22 cellular contexts compared by ENCODE assay signal in the genomic region with DNA sequence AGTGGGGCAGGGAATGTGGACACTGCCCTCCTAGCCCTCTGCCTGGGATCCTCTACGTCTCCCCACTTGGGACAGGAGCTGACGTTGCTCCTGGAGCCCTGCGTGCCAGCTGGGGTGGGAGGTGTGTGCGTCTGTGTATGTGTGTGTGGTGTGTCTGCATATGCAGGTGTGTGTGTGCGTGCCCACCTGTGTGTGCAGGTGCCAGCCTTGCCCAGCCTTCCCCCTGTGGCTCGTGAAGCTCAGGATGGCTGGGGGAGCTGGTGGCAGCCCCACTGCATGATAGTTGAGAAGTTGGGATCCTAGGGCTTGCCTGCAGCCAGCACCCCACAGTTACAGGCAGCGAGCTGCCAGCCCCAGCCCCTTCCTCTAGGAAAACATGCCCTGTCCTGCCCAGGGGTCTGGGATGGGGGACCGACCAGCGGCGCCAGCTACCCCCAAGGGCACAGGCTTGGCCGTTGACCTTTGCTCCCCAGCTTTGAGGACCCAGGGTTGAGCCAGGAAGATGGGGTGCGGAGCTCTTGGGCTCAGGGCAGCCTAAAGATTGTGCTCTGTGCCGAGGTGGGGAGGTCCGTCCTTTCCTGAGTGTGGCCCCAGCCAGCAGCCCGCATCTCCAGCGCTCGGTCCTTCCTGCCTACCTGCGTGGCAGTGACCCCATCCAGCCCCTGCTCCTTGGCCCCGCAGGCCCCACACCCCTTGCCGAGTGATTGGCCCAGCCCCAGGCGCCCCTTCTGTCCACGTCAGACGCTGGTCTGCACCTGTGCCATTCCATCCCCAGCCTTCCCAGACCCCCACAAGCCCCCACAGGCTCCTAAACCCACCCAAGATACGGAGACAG. TPM values are rescaled to one million over a fixed set of nuclear protein-coding genes. Genes with fewer than 3 reads are reported as not detected.
DNase-seq lines count a peak whose midpoint lies in the region; ATAC-seq and TF ChIP-seq lines count a peak whose summit lies in the region.
"Had no signal": no experiment of that assay in that cellular context is flagged by ENCODE, and none has a peak within 500 bp of the region (broad histone marks: within the 10 kb centered on the region; RNA-seq: fewer than 3 reads in every experiment).

No MANE protein-coding gene starts in this region.

- peaks cover 19% of the 10 kb centered on the region for H3K9me3 Mint-ChIP-seq in glutamatergic neuron (ENCODE audit: unreplicated experiment)
- H3K9me3 Mint-ChIP-seq: CD4-positive, CD25-positive, alpha-beta regulatory T cell; CD8-positive, alpha-beta T cell had no signal

- H3K36me3 ChIP-seq in BLaER1 treated with 17β-estradiol and CSF1 and Interleukin-3, amounts not matched to agents 10 nM and 100 nM: no peaks in the 10 kb centered on the region
- H3K36me3 ChIP-seq in neuronal stem cell (replicated peaks in 1 of 2; ENCODE audit: control insufficient read depth in 2 of 2, insufficient read depth in 2 of 2, low read length in 2 of 2): no peaks in the 10 kb centered on the region
- H3K36me3 ChIP-seq: BE2C had no signal

- no peak overlapping the region for H3K4me3 ChIP-seq in BLaER1 treated with 17β-estradiol and CSF1 and Interleukin-3, amounts not matched to agents 10 nM and 100 nM
- no peak overlapping the region for H3K4me3 ChIP-seq in neuronal stem cell (ENCODE audit: low read length in 2 of 2)
- H3K4me3 ChIP-seq: A549, GM23248 had no signal

- H3K4ac ChIP-seq in neuronal stem cell (ENCODE audit: low read length): no peak overlapping the region

- H2AK5ac ChIP-seq in neuronal stem cell (ENCODE audit: low read depth, low read length): no peak overlapping the region

- H4K8ac ChIP-seq in neuronal stem cell (ENCODE audit: low read depth, low read length): no peak overlapping the region

- H3K27me3 Mint-ChIP-seq in glutamatergic neuron (ENCODE audit: unreplicated experiment): peaks cover 26% of the 10 kb centered on the region
- H3K27me3 Mint-ChIP-seq: CD4-positive, CD25-positive, alpha-beta regulatory T cell had no signal

- H3K36me3 Mint-ChIP-seq in glutamatergic neuron (ENCODE audit: unreplicated experiment): no peaks in the 10 kb centered on the region
- H3K36me3 Mint-ChIP-seq: CD4-positive, CD25-positive, alpha-beta regulatory T cell; CD8-positive, alpha-beta T cell had no signal

- WGBS in neuronal stem cell (ENCODE audit: extremely low coverage in 2 of 2, insufficient read length in 2 of 2, insufficient replicate concordance in 1 of 2), 2 donors: no CpG with 5 or more reads among the region's 24 CpGs

- H3K23ac ChIP-seq in neuronal stem cell (ENCODE audit: low read depth, low read length, poor library complexity): peak overlapping the region; percentile 65

- no peak overlapping the region for H3K9ac ChIP-seq in BLaER1 treated with 17β-estradiol and CSF1 and Interleukin-3, amounts not matched to agents 10 nM and 100 nM
- peak overlapping the region; percentile 50 for H3K9ac ChIP-seq in neuronal stem cell (ENCODE audit: low read depth, low read length, poor library complexity)
- H3K9ac ChIP-seq: GM23248 had no signal

- no peak overlapping the region for H2BK120ac ChIP-seq in neuronal stem cell (ENCODE audit: low read depth, low read length)

- no peak overlapping the region for H3K27ac ChIP-seq in BLaER1 treated with 17β-estradiol and CSF1 and Interleukin-3, amounts not matched to agents 10 nM and 100 nM
- no peak overlapping the region for H3K27ac ChIP-seq in neuronal stem cell (replicated peaks; ENCODE audit: low read length)
- H3K27ac ChIP-seq: 22Rv1, A549, C4-2B, GM23248 had no signal

- H3K27ac Mint-ChIP-seq in glutamatergic neuron (ENCODE audit: unreplicated experiment): peak overlapping the region; percentile 66
- H3K27ac Mint-ChIP-seq: CD4-positive, CD25-positive, alpha-beta regulatory T cell; CD8-positive, alpha-beta T cell had no signal

- no peak overlapping the region for H4K91ac ChIP-seq in neuronal stem cell (ENCODE audit: low read depth, low read length, poor library complexity)

- ATAC-seq in Right ventricle myocardium inferior: no peak
- no peak for ATAC-seq in left ventricle myocardium superior
- ATAC-seq: A549; CD8-positive, alpha-beta T cell; HCT116 had no signal

- peaks cover 43% of the 10 kb centered on the region for H3K79me1 ChIP-seq in neuronal stem cell (ENCODE audit: low read depth, low read length)

- H2BK12ac ChIP-seq in neuronal stem cell (ENCODE audit: low read length): no peak overlapping the region

- DNase-seq in Right ventricle myocardium inferior (ENCODE audit: missing footprints) (peak; percentile 33), left ventricle myocardium superior (no peak), glutamatergic neuron (no peak), neuronal stem cell (ENCODE audit: low spot score) (no peak), NCI-H510A (lab: John Stamatoyannopoulos, UW) (no peak), NCI-H2171 treated with DMSO at 0.1 percent for 48 hours (lab: John Stamatoyannopoulos, UW) (no peak), superior temporal gyrus (ENCODE audit: extremely low spot score) (no peak)
- DNase-seq: ACHN; AML-193; BE2C; Caco-2; CD4-positive, CD25-positive, alpha-beta regulatory T cell; CD8-positive, alpha-beta T cell; DMS153; DND-41; GM23248; H7 had no signal

- peaks cover 12 to 49% (median 42%) of the 10 kb centered on the region in 10 experiments; a peak in 19 of 20 replicates for H3K4me1 ChIP-seq in BLaER1 treated with 17β-estradiol and CSF1 and Interleukin-3, amounts not matched to agents 10 nM and 100 nM
- peaks cover 3 to 7% of the 10 kb centered on the region in 2 donors for H3K4me1 ChIP-seq in neuronal stem cell (ENCODE audit: control insufficient read depth in 2 of 2, insufficient read depth in 1 of 2, low read depth in 1 of 2, low read length in 2 of 2)
- H3K4me1 ChIP-seq: A549, Caco-2 had no signal

- H3K14ac ChIP-seq in neuronal stem cell (ENCODE audit: low read length): peak overlapping the region; percentile 71

- intact Hi-C loops in Right ventricle myocardium inferior (cut with DNase I): no loop called here
- intact Hi-C loops in left ventricle myocardium superior (cut with micrococcal nuclease): no loop called here

- peak overlapping the region; percentile 64 for H3K18ac ChIP-seq in neuronal stem cell (ENCODE audit: low read length)

- no peak overlapping the region for H2AFZ ChIP-seq in neuronal stem cell (ENCODE audit: low read length)
- H2AFZ ChIP-seq: GM23248 had no signal

- peaks cover 11 to 52% (median 31%) of the 10 kb centered on the region in 11 experiments; a peak in 19 of 22 replicates for H3K27me3 ChIP-seq in BLaER1 treated with 17β-estradiol and CSF1 and Interleukin-3, amounts not matched to agents 10 nM and 100 nM
- H3K27me3 ChIP-seq in neuronal stem cell (ENCODE audit: control insufficient read depth in 3 of 3, insufficient read depth in 3 of 3, low read depth in 1 of 3, low read length in 3 of 3): no peaks in the 10 kb centered on the region
- H3K27me3 ChIP-seq: BE2C had no signal

- no peak overlapping the region for H2BK5ac ChIP-seq in neuronal stem cell (ENCODE audit: low read length)

- H3K9me3 ChIP-seq in BLaER1 treated with 17β-estradiol and CSF1 and Interleukin-3, amounts not matched to agents 10 nM and 100 nM (replicated peaks in 1 of 11): no peaks in the 10 kb centered on the region
- no peaks in the 10 kb centered on the region for H3K9me3 ChIP-seq in neuronal stem cell (replicated peaks in 1 of 2; ENCODE audit: control insufficient read depth in 2 of 2, insufficient read depth in 1 of 2, low read depth in 1 of 2, low read length in 2 of 2)
- H3K9me3 ChIP-seq: A549, BE2C, Caco-2 had no signal

- H3K4me3 Mint-ChIP-seq in glutamatergic neuron (ENCODE audit: unreplicated experiment): no peak overlapping the region
- H3K4me3 Mint-ChIP-seq: CD4-positive, CD25-positive, alpha-beta regulatory T cell; CD8-positive, alpha-beta T cell had no signal

- peak overlapping the region in 8 of 11 experiments; percentile 82 to 94 (median 84); a peak in 14 of 22 replicates for H3K4me2 ChIP-seq in BLaER1 treated with 17β-estradiol and CSF1 and Interleukin-3, amounts not matched to agents 10 nM and 100 nM
- no peak overlapping the region for H3K4me2 ChIP-seq in neuronal stem cell (ENCODE audit: insufficient read depth, low read length, poor library complexity, severe bottlenecking)
- H3K4me2 ChIP-seq: A549 had no signal

- no peak for TF ChIP-seq CTCF in glutamatergic neuron (IDR thresholded peaks at IDR 0.05; ENCODE audit: partially characterized antibody, unreplicated experiment)

- H3K4me1 Mint-ChIP-seq in glutamatergic neuron (ENCODE audit: low read depth, unreplicated experiment): peaks cover 32% of the 10 kb centered on the region
- H3K4me1 Mint-ChIP-seq: CD4-positive, CD25-positive, alpha-beta regulatory T cell had no signal

- H4K20me1 ChIP-seq in BLaER1 treated with 17β-estradiol and CSF1 and Interleukin-3, amounts not matched to agents 10 nM and 100 nM: peaks cover 0 to 85% (median 44%) of the 10 kb centered on the region in 11 experiments; a peak in 20 of 22 replicates

- no peak overlapping the region for H2BK15ac ChIP-seq in neuronal stem cell (ENCODE audit: low read length)

RNA-seq across cellular contexts. Expression of a gene that starts 15.7 kb away (rescaled TPM):
- 1.4 TPM for total RNA-seq in Right ventricle myocardium inferior
- total RNA-seq in left ventricle myocardium superior: 0.74 TPM
- total RNA-seq in glutamatergic neuron (ENCODE audit: unreplicated experiment): 207 TPM
- 24.4 TPM for polyA plus RNA-seq in neuronal stem cell (2013, experiment 1 of 2)
- polyA plus RNA-seq in neuronal stem cell (2013, experiment 2 of 2): 23.0 TPM
- polyA plus RNA-seq: GM23248 had no signal

Comparison
In these comparisons a context has a peak if more than half of its experiments do, and no peak if none do; other contexts are left out.
1. RNA of a gene that starts 15.7 kb away (total RNA-seq): 207 TPM in glutamatergic neuron (single experiment); 1.4 TPM in Right ventricle myocardium inferior (single experiment) and 0.74 TPM in left ventricle myocardium superior (single experiment); every median in the first group is over 10 times any median in the second.